ENCODE assay signal across 11 cellular contexts in genomic region chr17:15398736-15399331, GRCh38. TPM values are rescaled to one million over a fixed set of nuclear protein-coding genes. Genes with fewer than 3 reads are reported as not detected.
DNase-seq lines count a peak whose midpoint lies in the region; ATAC-seq and TF ChIP-seq lines count a peak whose summit lies in the region.
"Had no signal": no experiment of that assay in that cellular context is flagged by ENCODE, and none has a peak within 500 bp of the region (broad histone marks: within the 10 kb centered on the region; RNA-seq: fewer than 3 reads in every experiment).

No MANE protein-coding gene starts in this region.

- peak; percentile 26 for ATAC-seq in left lobe of liver
- ATAC-seq in upper lobe of left lung (ENCODE audit: low FRiP score in 2 of 2) = peak; percentile 27 to 49
- ATAC-seq in activated CD8-positive, alpha-beta memory T cell treated with anti-CD3 and anti-CD28 coated beads, Interleukin-2, amount 10 ng/mL, durations not matched to agents 7 days and 5 days = no peak
- ATAC-seq: naive thymus-derived CD4-positive, alpha-beta T cell had no signal

- no peaks in the 10 kb centered on the region for H3K9me3 ChIP-seq in upper lobe of left lung

- 55 to 68% methylated on average over 5 of the region's 5 CpGs for WGBS in upper lobe of left lung, 2 donors

- H3K27ac Mint-ChIP-seq in activated CD4-positive, alpha-beta T cell treated with anti-CD3 and anti-CD28 coated beads, Interleukin-2, amount 10 ng/mL, durations not matched to agents 24 days and 14 days = no peak overlapping the region
- no peak overlapping the region for H3K27ac Mint-ChIP-seq in activated CD8-positive, alpha-beta memory T cell treated with anti-CD3 and anti-CD28 coated beads, Interleukin-2, amount 10 ng/mL, durations not matched to agents 7 days and 5 days

- no peak for TF ChIP-seq POLR2A in upper lobe of left lung (IDR thresholded peaks at IDR 0.05)

- no peaks in the 10 kb centered on the region for H3K36me3 Mint-ChIP-seq in activated CD4-positive, alpha-beta T cell treated with anti-CD3 and anti-CD28 coated beads, Interleukin-2, amount 10 ng/mL, durations not matched to agents 24 days and 14 days (ENCODE audit: low read depth)
- no peaks in the 10 kb centered on the region for H3K36me3 Mint-ChIP-seq in activated CD8-positive, alpha-beta memory T cell treated with anti-CD3 and anti-CD28 coated beads, Interleukin-2, amount 10 ng/mL, durations not matched to agents 7 days and 5 days
- H3K36me3 Mint-ChIP-seq: naive thymus-derived CD4-positive, alpha-beta T cell had no signal

- H3K4me3 ChIP-seq in upper lobe of left lung = no peak overlapping the region

- H3K4me1 ChIP-seq in upper lobe of left lung = peaks cover 0 to 13% (median 6%) of the 10 kb centered on the region in 4 donors

- H3K27ac ChIP-seq in upper lobe of left lung = peak overlapping the region in 1 of 4 donors; percentile 50
- H3K27ac ChIP-seq: 22Rv1 had no signal

- intact Hi-C loops in activated CD4-positive, alpha-beta T cell treated with anti-CD3 and anti-CD28 coated beads, Interleukin-2, amount 10 ng/mL, durations not matched to agents 24 days and 14 days (cut with micrococcal nuclease) = no loop called here

- no peak overlapping the region for H3K4me3 Mint-ChIP-seq in activated CD4-positive, alpha-beta T cell treated with anti-CD3 and anti-CD28 coated beads, Interleukin-2, amount 10 ng/mL, durations not matched to agents 24 days and 14 days
- H3K4me3 Mint-ChIP-seq in activated CD8-positive, alpha-beta memory T cell treated with anti-CD3 and anti-CD28 coated beads, Interleukin-2, amount 10 ng/mL, durations not matched to agents 7 days and 5 days = no peak overlapping the region
- H3K4me3 Mint-ChIP-seq: naive thymus-derived CD4-positive, alpha-beta T cell had no signal

- H3K9me3 Mint-ChIP-seq in activated CD4-positive, alpha-beta T cell treated with anti-CD3 and anti-CD28 coated beads, Interleukin-2, amount 10 ng/mL, durations not matched to agents 24 days and 14 days = no peaks in the 10 kb centered on the region
- H3K9me3 Mint-ChIP-seq in activated CD8-positive, alpha-beta memory T cell treated with anti-CD3 and anti-CD28 coated beads, Interleukin-2, amount 10 ng/mL, durations not matched to agents 7 days and 5 days (ENCODE audit: low read depth) = no peaks in the 10 kb centered on the region

- H3K27me3 Mint-ChIP-seq in activated CD4-positive, alpha-beta T cell treated with anti-CD3 and anti-CD28 coated beads, Interleukin-2, amount 10 ng/mL, durations not matched to agents 24 days and 14 days = peaks cover 3% of the 10 kb centered on the region
- H3K27me3 Mint-ChIP-seq in activated CD8-positive, alpha-beta memory T cell treated with anti-CD3 and anti-CD28 coated beads, Interleukin-2, amount 10 ng/mL, durations not matched to agents 7 days and 5 days = peaks cover 7% of the 10 kb centered on the region

- H3K27me3 ChIP-seq in upper lobe of left lung = no peaks in the 10 kb centered on the region

- TF ChIP-seq EP300 in upper lobe of left lung (IDR thresholded peaks at IDR 0.05) = no peak

- no peaks in the 10 kb centered on the region for H3K36me3 ChIP-seq in upper lobe of left lung

- no peaks in the 10 kb centered on the region for H3K4me1 Mint-ChIP-seq in activated CD4-positive, alpha-beta T cell treated with anti-CD3 and anti-CD28 coated beads, Interleukin-2, amount 10 ng/mL, durations not matched to agents 24 days and 14 days
- H3K4me1 Mint-ChIP-seq in activated CD8-positive, alpha-beta memory T cell treated with anti-CD3 and anti-CD28 coated beads, Interleukin-2, amount 10 ng/mL, durations not matched to agents 7 days and 5 days = no peaks in the 10 kb centered on the region
- H3K4me1 Mint-ChIP-seq: naive thymus-derived CD4-positive, alpha-beta T cell had no signal

- DNase-seq in DMS153 (lab: John Stamatoyannopoulos, UW) (peak; percentile 18), DMS153 treated with DMSO at 0.1 percent for 48 hours (lab: John Stamatoyannopoulos, UW; ENCODE audit: unreplicated experiment) (no peak), cerebellar cortex (ENCODE audit: low spot score) (peak; percentile 6), left lobe of liver (ENCODE audit: low spot score) (no peak), upper lobe of left lung (no peak), GM10266 (ENCODE audit: extremely low spot score) (no peak)
- no peak for DNase-seq in activated CD4-positive, alpha-beta T cell treated with anti-CD3 and anti-CD28 coated beads, Interleukin-2, amount 10 ng/mL, durations not matched to agents 24 days and 14 days
- no peak for DNase-seq in activated CD8-positive, alpha-beta memory T cell treated with anti-CD3 and anti-CD28 coated beads, Interleukin-2, amount 10 ng/mL, durations not matched to agents 7 days and 5 days
- DNase-seq: H7; naive thymus-derived CD4-positive, alpha-beta T cell had no signal

- CTCF ChIA-PET in activated CD8-positive, alpha-beta memory T cell treated with anti-CD3 and anti-CD28 coated beads, Interleukin-2, amount 10 ng/mL, durations not matched to agents 7 days and 5 days (lab: Charles Lee) = no interaction called here

- TF ChIP-seq CTCF in upper lobe of left lung (IDR thresholded peaks at IDR 0.05) = no peak
- TF ChIP-seq CTCF in GM10266 (IDR thresholded peaks at IDR 0.05; ENCODE audit: control insufficient read depth, insufficient read depth, low read depth, missing control alignments) = no peak

RNA-seq across cellular contexts. Expression of gene TEKT3, which starts 57.4 kb away (rescaled TPM):
- total RNA-seq in left lobe of liver = not detected
- total RNA-seq in upper lobe of left lung = 1 to 10 TPM in 4 of 6 donors, under 1 TPM in 1, not detected in 1; 0.64 to 4.1 (median 1.8) TPM
- total RNA-seq in activated CD4-positive, alpha-beta T cell treated with anti-CD3 and anti-CD28 coated beads, Interleukin-2, amount 10 ng/mL, durations not matched to agents 24 days and 14 days = not detected in 2 replicates
- not detected for total RNA-seq in activated CD8-positive, alpha-beta memory T cell treated with anti-CD3 and anti-CD28 coated beads, Interleukin-2, amount 10 ng/mL, durations not matched to agents 7 days and 5 days

Comparison
In these comparisons a context has a peak if more than half of its experiments do, and no peak if none do; other contexts are left out.
1. DNase-seq: peak in DMS153 (single experiment) and cerebellar cortex (single experiment); none in DMS153 treated with DMSO at 0.1 percent for 48 hours (single experiment), left lobe of liver (single experiment), upper lobe of left lung (0 of 2), activated CD4-positive, alpha-beta T cell treated with anti-CD3 and anti-CD28 coated beads, Interleukin-2, amount 10 ng/mL, durations not matched to agents 24 days and 14 days (single experiment), activated CD8-positive, alpha-beta memory T cell treated with anti-CD3 and anti-CD28 coated beads, Interleukin-2, amount 10 ng/mL, durations not matched to agents 7 days and 5 days (single experiment) and GM10266 (single experiment).